In genomic region chr9:15299374-15299939, GRCh38 we compare ENCODE assay signal across 8 cellular contexts. TPM values are rescaled to one million over a fixed set of nuclear protein-coding genes. Genes with fewer than 3 reads are reported as not detected.
DNase-seq lines count a peak whose midpoint lies in the region; ATAC-seq and TF ChIP-seq lines count a peak whose summit lies in the region.

No MANE protein-coding gene starts in this region.

- DNase-seq in activated CD4-positive, alpha-beta T cell treated with anti-CD3 and anti-CD28 coated beads for 48 hours: peak; percentile 74
- DNase-seq in mesendoderm: peak; percentile 61
- no peak for DNase-seq in lower leg skin (ENCODE audit: low spot score in 2 of 2)
- no peak for DNase-seq in NCI-H345 (lab: John Stamatoyannopoulos, UW)
- no peak for DNase-seq in AG08396 (ENCODE audit: low spot score)
- no peak for DNase-seq in uterus

- no peak overlapping the region for H3K4ac ChIP-seq in mesendoderm (ENCODE audit: low read depth, low read length)

- no peak overlapping the region for H2BK5ac ChIP-seq in mesendoderm (ENCODE audit: low read length)

- peaks cover 14% of the 10 kb centered on the region for H3K4me1 ChIP-seq in mesendoderm (ENCODE audit: control insufficient read depth, low read depth, low read length)
- H3K4me1 ChIP-seq in uterus: peaks cover 8% of the 10 kb centered on the region in 2 donors

- peaks cover 39% of the 10 kb centered on the region for H3K79me2 ChIP-seq in mesendoderm (ENCODE audit: control insufficient read depth, insufficient read depth, low read length)

- no peak overlapping the region for H3K18ac ChIP-seq in mesendoderm (ENCODE audit: low read length)

- H3K4me3 ChIP-seq in mesendoderm (ENCODE audit: low read length) (no peak overlapping the region), lower leg skin (ENCODE audit: low read depth, poor library complexity, severe bottlenecking) (no peak overlapping the region), uterus (no peak overlapping the region)

- H2AK5ac ChIP-seq in mesendoderm (ENCODE audit: low read length): no peak overlapping the region

- no peak overlapping the region for H3K4me2 ChIP-seq in mesendoderm (ENCODE audit: low read length)

- no peak overlapping the region for H3K23ac ChIP-seq in mesendoderm (ENCODE audit: low read length)

- peaks cover 23% of the 10 kb centered on the region for H3K79me1 ChIP-seq in mesendoderm (ENCODE audit: low read length)

- no peak overlapping the region for H3K9ac ChIP-seq in mesendoderm (ENCODE audit: low read length)

- WGBS in mesendoderm (ENCODE audit: extremely low coverage, insufficient coverage, low lambda C conversion rate): no CpG with 5 or more reads among the region's 6 CpGs
- WGBS in lower leg skin, 2 donors: 75 to 79% methylated on average over 6 of the region's 6 CpGs

- H3K36me3 ChIP-seq in mesendoderm (ENCODE audit: control insufficient read depth, insufficient read depth, low read length): peaks cover 1% of the 10 kb centered on the region
- no peaks in the 10 kb centered on the region for H3K36me3 ChIP-seq in uterus

- H3K27me3 ChIP-seq in mesendoderm (ENCODE audit: insufficient read depth, low read length, poor library complexity) (no peaks in the 10 kb centered on the region), uterus (no peaks in the 10 kb centered on the region)

- TF ChIP-seq POLR2A in lower leg skin (IDR thresholded peaks at IDR 0.05): no peak
- no peak for TF ChIP-seq POLR2A in uterus (IDR thresholded peaks at IDR 0.05)

- ATAC-seq in GM18861 (IDR thresholded peaks at IDR 0.05; ENCODE audit: unreplicated experiment) (peak; percentile 82), HG02970 (IDR thresholded peaks at IDR 0.05; ENCODE audit: low FRiP score, unreplicated experiment) (peak; percentile 58)

- H2BK15ac ChIP-seq in mesendoderm (replicated peaks; ENCODE audit: low read depth): no peak overlapping the region

- no peak overlapping the region for H3K27ac ChIP-seq in mesendoderm (ENCODE audit: low read depth, low read length)
- H3K27ac ChIP-seq in uterus: no peak overlapping the region

- no peak overlapping the region for H2BK120ac ChIP-seq in mesendoderm (ENCODE audit: low read depth, low read length)

- intact Hi-C loops in lower leg skin (cut with DNase I; ENCODE audit: low total_unique reads): no loop called here
- intact Hi-C loops in uterus (cut with DNase I; ENCODE audit: low total_unique reads): no loop called here

- TF ChIP-seq CTCF in lower leg skin (IDR thresholded peaks at IDR 0.05): no peak
- TF ChIP-seq CTCF in uterus (IDR thresholded peaks at IDR 0.05): no peak

- no peak overlapping the region for H4K5ac ChIP-seq in mesendoderm (ENCODE audit: low read length)

- H4K8ac ChIP-seq in mesendoderm (ENCODE audit: low read depth, low read length): no peak overlapping the region

- no peaks in the 10 kb centered on the region for H3K9me3 ChIP-seq in uterus

- H3K56ac ChIP-seq in mesendoderm (ENCODE audit: low read length): no peak overlapping the region

RNA-seq across cellular contexts. Expression of gene TTC39B, which starts 7.6 kb away (rescaled TPM):
- 8.6 TPM for polyA plus RNA-seq in mesendoderm (2013, experiment 1 of 2)
- polyA plus RNA-seq in mesendoderm (2013, experiment 2 of 2): 9.5 TPM
- 10 to 100 TPM; 38.4 to 53.3 (median 42.2) TPM for total RNA-seq in lower leg skin
- 10 to 100 TPM; 14.1 to 21.9 (median 19.6) TPM for total RNA-seq in uterus

Comparison
In these comparisons a context has a peak if more than half of its experiments do, and no peak if none do; other contexts are left out.
1. DNase-seq: peak in activated CD4-positive, alpha-beta T cell treated with anti-CD3 and anti-CD28 coated beads for 48 hours (single experiment) and mesendoderm (single experiment); none in lower leg skin (0 of 2), NCI-H345 (single experiment), AG08396 (single experiment) and uterus (0 of 2).